8 cellular contexts compared by ENCODE assay signal in the genomic region with DNA sequence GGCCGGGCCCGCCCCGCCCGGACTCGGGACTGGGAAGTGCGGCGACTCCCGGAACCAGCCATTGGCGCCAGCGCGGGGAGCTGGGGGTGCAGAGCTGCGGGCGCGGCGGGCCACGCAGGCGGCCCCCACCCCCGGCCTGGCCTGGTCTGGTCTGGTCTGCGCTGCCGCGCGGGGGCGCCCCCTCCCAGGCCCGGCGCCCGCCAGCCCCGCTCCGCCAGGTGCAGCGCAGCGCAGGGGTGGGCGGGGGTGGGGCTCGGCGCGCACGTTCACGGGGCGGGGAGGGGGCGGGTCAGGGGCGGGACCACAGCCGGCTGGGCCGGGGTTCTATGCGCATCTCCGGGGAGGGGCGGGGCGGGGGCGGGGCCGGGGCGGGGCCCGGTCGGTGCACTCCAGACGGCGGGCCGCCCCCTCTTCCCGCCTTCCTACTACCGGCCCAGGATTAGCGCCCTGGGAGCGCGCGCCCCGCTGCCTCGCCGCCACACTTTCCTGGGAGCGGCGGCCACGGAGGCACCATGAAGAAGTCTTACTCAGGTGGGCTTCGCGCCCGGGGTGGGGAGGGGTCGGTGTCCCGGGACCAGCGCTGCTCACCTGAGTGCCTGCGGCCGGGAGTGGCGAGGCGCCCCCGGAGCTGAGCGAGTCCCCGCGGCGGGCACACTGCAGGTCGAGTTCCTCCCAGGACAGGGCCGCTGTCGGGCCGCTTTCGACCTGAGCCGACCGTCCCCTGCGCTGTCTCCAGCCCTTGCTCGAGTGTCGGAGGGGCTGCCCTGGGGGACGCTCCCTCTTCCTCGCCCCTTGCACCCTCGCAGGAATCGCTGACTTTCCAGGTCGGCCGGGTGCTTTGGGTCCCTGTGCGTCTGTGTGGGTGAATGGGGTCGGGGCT.
A peak's percentile ranks its signal among the peaks of the same experiment; 100 is the strongest.
DNase-seq lines count a peak whose midpoint lies in the region; ATAC-seq and TF ChIP-seq lines count a peak whose summit lies in the region.

No MANE protein-coding gene starts in this region.

- no peaks in the 10 kb centered on the region for H3K9me3 ChIP-seq in CD4-positive, CD25-positive, alpha-beta regulatory T cell (ENCODE audit: control insufficient read depth in 2 of 2, low read length in 2 of 2)
- no peaks in the 10 kb centered on the region for H3K9me3 ChIP-seq in left ventricle myocardium inferior (replicated peaks)

- H3K4me1 ChIP-seq in CD4-positive, CD25-positive, alpha-beta regulatory T cell (ENCODE audit: control insufficient read depth, insufficient read depth, low read length, poor library complexity, severe bottlenecking), result peaks cover 11% of the 10 kb centered on the region
- peaks cover 29% of the 10 kb centered on the region for H3K4me1 ChIP-seq in left ventricle myocardium inferior

- H3K36me3 ChIP-seq in CD4-positive, CD25-positive, alpha-beta regulatory T cell (ENCODE audit: control insufficient read depth, insufficient read depth, low read length), result no peaks in the 10 kb centered on the region
- no peaks in the 10 kb centered on the region for H3K36me3 ChIP-seq in left ventricle myocardium inferior

- no peaks in the 10 kb centered on the region for H3K36me3 Mint-ChIP-seq in CD4-positive, CD25-positive, alpha-beta regulatory T cell

- peaks cover 0 to 15% (median 11%) of the 10 kb centered on the region in 4 donors for H3K4me1 Mint-ChIP-seq in CD4-positive, CD25-positive, alpha-beta regulatory T cell

- H3K9me3 Mint-ChIP-seq in CD4-positive, CD25-positive, alpha-beta regulatory T cell, result peaks cover 0 to 2% (median 0%) of the 10 kb centered on the region in 7 donors

- H3K27ac Mint-ChIP-seq in CD4-positive, CD25-positive, alpha-beta regulatory T cell, result peak overlapping the region; percentile 87 to 93 (median 92)

- peaks cover 6% of the 10 kb centered on the region for H3K27me3 ChIP-seq in CD4-positive, CD25-positive, alpha-beta regulatory T cell (ENCODE audit: control insufficient read depth, insufficient read depth, low read length)
- H3K27me3 ChIP-seq in left ventricle myocardium inferior (ENCODE audit: low read depth), result peaks cover 50% of the 10 kb centered on the region

- peak overlapping the region; percentile 77 to 85 (median 79) for H3K4me3 Mint-ChIP-seq in CD4-positive, CD25-positive, alpha-beta regulatory T cell

- TF ChIP-seq CTCF in left ventricle myocardium inferior (IDR thresholded peaks at IDR 0.05; ENCODE audit: borderline replicate concordance), result peak; percentile 39

- peak; percentile 85 to 89 for ATAC-seq in CD4-positive, CD25-positive, alpha-beta regulatory T cell (ENCODE audit: low read depth in 2 of 2)
- ATAC-seq in GM19452 (IDR thresholded peaks at IDR 0.05; ENCODE audit: unreplicated experiment) (peak; percentile 68), sciatic nerve (peak; percentile 34)

- DNase-seq in CD4-positive, CD25-positive, alpha-beta regulatory T cell, result peak; percentile 58 to 66 (median 62)
- DNase-seq in HT-29 (ENCODE audit: low spot score), result peak; percentile 81
- peak; percentile 66 to 76 for DNase-seq in SHP77 (lab: John Stamatoyannopoulos, UW)
- DNase-seq in activated naive CD4-positive, alpha-beta T cell treated with anti-CD3 and anti-CD28 coated beads, Interleukin-2, amount 50 U/mL, for 16 hours, result peak; percentile 69
- peak; percentile 43 for DNase-seq in left ventricle myocardium inferior
- DNase-seq in sciatic nerve (ENCODE audit: low spot score), result peak; percentile 72
- DNase-seq in ureter (ENCODE audit: low spot score), result no peak

- no peak overlapping the region for H3K4me3 ChIP-seq in CD4-positive, CD25-positive, alpha-beta regulatory T cell (ENCODE audit: low read depth, low read length)
- H3K4me3 ChIP-seq in left ventricle myocardium inferior, result peak overlapping the region; percentile 66

- peaks cover 44% of the 10 kb centered on the region for H3K27me3 Mint-ChIP-seq in CD4-positive, CD25-positive, alpha-beta regulatory T cell

- no peak overlapping the region for H3K27ac ChIP-seq in CD4-positive, CD25-positive, alpha-beta regulatory T cell (ENCODE audit: insufficient read depth, low read length, poor library complexity, severe bottlenecking)
- H3K27ac ChIP-seq in left ventricle myocardium inferior (replicated peaks), result no peak overlapping the region

- intact Hi-C loops in left ventricle myocardium inferior (cut with micrococcal nuclease) (no loop called here), sciatic nerve (cut with DNase I) (loop anchor here (5.0 kb wide), 1 partner anchor 1519 kb away; no protein-coding TSS in a partner anchor)

Comparison
In these comparisons a context has a peak if more than half of its experiments do, and no peak if none do; other contexts are left out.
1. ATAC-seq: peak in every context shown above with its lines; median percentile 87 in CD4-positive, CD25-positive, alpha-beta regulatory T cell; 68 in GM19452; 34 in sciatic nerve.